Comparison of ENCODE assay signal across 29 cellular contexts in genomic region chr12:97363693-97364092, GRCh38.
"Had no signal": no experiment of that assay in that cellular context is flagged by ENCODE, and none has a peak within 500 bp of the region (broad histone marks: within the 10 kb centered on the region; RNA-seq: fewer than 3 reads in every experiment).

No MANE protein-coding gene starts in this region.

- H3K4me1 Mint-ChIP-seq: stimulated activated effector memory CD8-positive, alpha-beta T cell treated with anti-CD3 and anti-CD28 coated beads, Interleukin-12 subunit alpha, Interleukin-12 subunit beta, amount 100 ng/mL, for 72 hours; stimulated activated memory B cell treated with anti-CD40 and anti-IgM and Interleukin-4, amounts not matched to agents 10 μg/mL and 1 μg/mL and 100 μg/mL, for 72 hours; stimulated activated naive B cell treated with anti-CD40 and anti-IgM and Interleukin-4, amounts not matched to agents 10 μg/mL and 1 μg/mL and 100 μg/mL, for 72 hours; stimulated activated naive CD8-positive, alpha-beta T cell treated with anti-CD3 and anti-CD28 coated beads, Interleukin-15, amount 100 ng/mL, for 72 hours had no signal

- H3K27me3 ChIP-seq: stomach, suprapubic skin, testis, thyroid gland, tibial artery, tibial nerve, transverse colon, upper lobe of left lung, upper lobe of right lung, uterus, vagina had no signal

- H3K36me3 Mint-ChIP-seq: stimulated activated effector memory CD8-positive, alpha-beta T cell treated with anti-CD3 and anti-CD28 coated beads, Interleukin-12 subunit alpha, Interleukin-12 subunit beta, amount 100 ng/mL, for 72 hours; stimulated activated memory B cell treated with anti-CD40 and anti-IgM and Interleukin-4, amounts not matched to agents 10 μg/mL and 1 μg/mL and 100 μg/mL, for 72 hours; stimulated activated naive B cell treated with anti-CD40 and anti-IgM and Interleukin-4, amounts not matched to agents 10 μg/mL and 1 μg/mL and 100 μg/mL, for 72 hours; type B pancreatic cell had no signal

- H3K27ac Mint-ChIP-seq: stimulated activated effector memory CD8-positive, alpha-beta T cell treated with anti-CD3 and anti-CD28 coated beads, Interleukin-12 subunit alpha, Interleukin-12 subunit beta, amount 100 ng/mL, for 72 hours; stimulated activated memory B cell treated with anti-CD40 and anti-IgM and Interleukin-4, amounts not matched to agents 10 μg/mL and 1 μg/mL and 100 μg/mL, for 72 hours; stimulated activated naive B cell treated with anti-CD40 and anti-IgM and Interleukin-4, amounts not matched to agents 10 μg/mL and 1 μg/mL and 100 μg/mL, for 72 hours; stimulated activated naive CD8-positive, alpha-beta T cell treated with anti-CD3 and anti-CD28 coated beads, Interleukin-15, amount 100 ng/mL, for 72 hours; stimulated activated naive CD8-positive, alpha-beta T cell treated with anti-CD3 and anti-CD28 coated beads, Interleukin-15, Interleukin-2, amounts not matched to agents 100 ng/mL and 50 ng/mL, for 24 hours; type B pancreatic cell had no signal

- H3K4me3 Mint-ChIP-seq: stimulated activated effector memory CD8-positive, alpha-beta T cell treated with anti-CD3 and anti-CD28 coated beads, Interleukin-12 subunit alpha, Interleukin-12 subunit beta, amount 100 ng/mL, for 72 hours; stimulated activated memory B cell treated with anti-CD40 and anti-IgM and Interleukin-4, amounts not matched to agents 10 μg/mL and 1 μg/mL and 100 μg/mL, for 72 hours; stimulated activated naive B cell treated with anti-CD40 and anti-IgM and Interleukin-4, amounts not matched to agents 10 μg/mL and 1 μg/mL and 100 μg/mL, for 72 hours; stimulated activated naive CD8-positive, alpha-beta T cell treated with anti-CD3 and anti-CD28 coated beads, Interleukin-15, amount 100 ng/mL, for 72 hours; stimulated activated naive CD8-positive, alpha-beta T cell treated with anti-CD3 and anti-CD28 coated beads, Interleukin-15, Interleukin-2, amounts not matched to agents 100 ng/mL and 50 ng/mL, for 24 hours; type B pancreatic cell had no signal

- DNase-seq: stimulated activated CD4-positive, alpha-beta T cell treated with anti-CD3 and anti-CD28 coated beads, Interleukin-2, amount 100 ng/mL, for 48 hours; stimulated activated CD4-positive, alpha-beta T cell treated with anti-CD3 and anti-CD28 coated beads, Interleukin-4, amount 100 ng/mL, for 1 hour; stimulated activated CD4-positive, alpha-beta T cell treated with anti-CD3 and anti-CD28 coated beads, Interleukin-4, amount 100 ng/mL, for 24 hours; stimulated activated CD4-positive, alpha-beta T cell treated with anti-CD3 and anti-CD28 coated beads, Interleukin-4, amount 100 ng/mL, for 4 hours; stimulated activated CD8-positive, alpha-beta memory T cell treated with anti-CD3 and anti-CD28 coated beads, Interleukin-4, amount 100 ng/mL, for 48 hours; stimulated activated naive B cell treated with anti-CD40 and anti-IgM and Interleukin-4, amounts not matched to agents 10 μg/mL and 1 μg/mL and 100 μg/mL, for 72 hours; stimulated activated naive CD4-positive, alpha-beta T cell; stimulated activated naive CD4-positive, alpha-beta T cell treated with Interleukin-2 at 50 U/mL for 16 hours; stimulated activated naive CD8-positive, alpha-beta T cell treated with anti-CD3 and anti-CD28 coated beads, Interleukin-15, amount 100 ng/mL, for 72 hours; stimulated activated naive CD8-positive, alpha-beta T cell treated with anti-CD3 and anti-CD28 coated beads, Interleukin-15, Interleukin-2, amounts not matched to agents 100 U/mL and 50 U/mL, for 24 hours; stomach; substantia nigra; testis; thyroid gland; tibial artery; transverse colon; trophoblast cell; upper lobe of left lung; upper lobe of right lung; uterus had no signal

- H3K4me1 ChIP-seq: stomach, suprapubic skin, testis, tibial artery, tibial nerve, transverse colon, upper lobe of left lung, upper lobe of right lung, uterus, vagina had no signal

- H3K9me3 Mint-ChIP-seq: stimulated activated effector memory CD8-positive, alpha-beta T cell treated with anti-CD3 and anti-CD28 coated beads, Interleukin-12 subunit alpha, Interleukin-12 subunit beta, amount 100 ng/mL, for 72 hours; stimulated activated memory B cell treated with anti-CD40 and anti-IgM and Interleukin-4, amounts not matched to agents 10 μg/mL and 1 μg/mL and 100 μg/mL, for 72 hours; stimulated activated naive CD8-positive, alpha-beta T cell treated with anti-CD3 and anti-CD28 coated beads, Interleukin-15, amount 100 ng/mL, for 72 hours; stimulated activated naive CD8-positive, alpha-beta T cell treated with anti-CD3 and anti-CD28 coated beads, Interleukin-15, Interleukin-2, amounts not matched to agents 100 ng/mL and 50 ng/mL, for 24 hours; type B pancreatic cell had no signal

- H3K9me3 ChIP-seq: stomach, suprapubic skin, testis, thoracic aorta, thyroid gland, tibial artery, tibial nerve, transverse colon, upper lobe of left lung, upper lobe of right lung, uterus, vagina had no signal

- H3K27ac ChIP-seq: stomach, suprapubic skin, testis, thoracic aorta, thyroid gland, tibial artery, tibial nerve, transverse colon, upper lobe of left lung, upper lobe of right lung, uterus, vagina had no signal

- ATAC-seq: stimulated activated effector memory CD8-positive, alpha-beta T cell treated with anti-CD3 and anti-CD28 coated beads, Interleukin-12 subunit alpha, Interleukin-12 subunit beta, amount 100 ng/mL, for 72 hours; stimulated activated memory B cell treated with anti-CD40 and anti-IgM and Interleukin-4, amounts not matched to agents 10 μg/mL and 1 μg/mL and 100 μg/mL, for 72 hours; stimulated activated naive B cell treated with anti-CD40 and anti-IgM and Interleukin-4, amounts not matched to agents 10 μg/mL and 1 μg/mL and 100 μg/mL, for 72 hours; stimulated activated naive CD8-positive, alpha-beta T cell treated with anti-CD3 and anti-CD28 coated beads, Interleukin-15, amount 100 ng/mL, for 72 hours; stimulated activated naive CD8-positive, alpha-beta T cell treated with anti-CD3 and anti-CD28 coated beads, Interleukin-15, Interleukin-2, amounts not matched to agents 100 U/mL and 50 U/mL, for 24 hours; upper lobe of right lung had no signal

- FAIRE-seq: urothelium cell line had no signal

- H3K4me3 ChIP-seq: stomach, suprapubic skin, testis, thoracic aorta, thyroid gland, tibial artery, tibial nerve, transverse colon, upper lobe of left lung, upper lobe of right lung, uterus, vagina had no signal

- H3K36me3 ChIP-seq: stomach, suprapubic skin, thoracic aorta, thyroid gland, tibial artery, tibial nerve, transverse colon, upper lobe of left lung, upper lobe of right lung, uterus, vagina had no signal
